In the genomic region with DNA sequence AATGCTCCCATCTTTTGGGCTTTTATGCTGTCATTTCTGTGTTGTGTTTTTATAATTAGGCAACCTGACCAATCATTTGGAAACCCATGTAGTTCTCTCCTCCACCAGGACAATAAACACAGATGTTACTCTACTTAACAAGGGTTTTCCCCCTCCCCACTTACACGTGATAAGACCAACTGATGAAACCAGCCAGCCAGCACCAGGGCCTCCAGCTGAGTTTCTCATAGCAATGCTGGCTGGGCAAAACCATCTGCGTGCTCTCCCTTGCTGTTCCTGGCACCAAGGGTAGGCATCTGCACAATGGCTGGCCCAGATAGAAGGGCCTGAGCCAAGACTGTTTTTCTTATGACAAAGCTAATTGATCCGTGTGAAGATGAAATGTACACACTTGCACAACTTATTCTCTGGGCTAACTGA, we compare ENCODE assay signal across 8 cellular contexts.
A peak's percentile ranks its signal among the peaks of the same experiment; 100 is the strongest.
DNase-seq lines count a peak whose midpoint lies in the region; ATAC-seq lines count a peak whose summit lies in the region.

No MANE protein-coding gene starts in this region.

- peak; percentile 85 for ATAC-seq in GM21423 (IDR thresholded peaks at IDR 0.05; ENCODE audit: unreplicated experiment)
- peak; percentile 88 for ATAC-seq in HG03558 (IDR thresholded peaks at IDR 0.05; ENCODE audit: extremely low read depth, unreplicated experiment)

- DNase-seq in NCI-H2227 (lab: John Stamatoyannopoulos, UW; ENCODE audit: unreplicated experiment), result peak; percentile 3
- no peak for DNase-seq in NCI-H2227 treated with DMSO at 0.1 percent for 48 hours (lab: John Stamatoyannopoulos, UW)
- DNase-seq in anterior cingulate cortex (lab: John Stamatoyannopoulos, UW), result peak in 50 of 58 donors; percentile 3 to 86 (median 52)
- DNase-seq in nucleus accumbens (lab: John Stamatoyannopoulos, UW), result peak in 48 of 56 donors; percentile 11 to 74 (median 51)
- no peak for DNase-seq in NCI-H128 (lab: John Stamatoyannopoulos, UW; ENCODE audit: unreplicated experiment)
- no peak for DNase-seq in ecto neural progenitor cell (ENCODE audit: low spot score)

Comparison
In these comparisons a context has a peak if more than half of its experiments do, and no peak if none do; other contexts are left out.
1. DNase-seq: peak in NCI-H2227 (single experiment), anterior cingulate cortex (50 of 58) and nucleus accumbens (48 of 56); none in NCI-H2227 treated with DMSO at 0.1 percent for 48 hours (single experiment), NCI-H128 (single experiment) and ecto neural progenitor cell (single experiment).